ENCODE assay signal across 1 cellular context in the genomic region with DNA sequence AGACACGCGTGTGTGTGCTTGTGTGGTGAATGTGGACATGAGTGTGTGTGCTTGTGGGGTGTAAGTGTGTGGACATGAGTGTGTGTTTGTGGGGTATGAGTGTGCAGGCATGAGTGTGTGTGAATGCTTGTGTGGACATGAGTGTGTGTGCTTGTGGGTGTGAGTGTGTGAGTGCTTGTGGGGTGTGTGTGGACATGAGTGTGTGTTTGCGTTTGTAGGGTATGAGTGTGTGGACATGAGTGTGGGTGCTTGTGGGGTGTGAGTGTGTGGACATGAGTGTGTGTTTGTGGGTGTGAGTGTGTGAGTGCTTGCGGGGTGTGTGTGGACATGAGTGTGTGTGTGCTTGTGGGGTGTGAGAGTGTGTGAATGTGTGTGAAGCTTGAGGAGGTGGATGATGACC.
TF ChIP-seq lines count a peak whose summit lies in the region.

No MANE protein-coding gene starts in this region.

TF ChIP-seq in K562, 482 proteins besides CTCF, POLR2A, EP300 and RAD21 (continued from another document and continues in another):
- TF ChIP-seq, protein P1, sequence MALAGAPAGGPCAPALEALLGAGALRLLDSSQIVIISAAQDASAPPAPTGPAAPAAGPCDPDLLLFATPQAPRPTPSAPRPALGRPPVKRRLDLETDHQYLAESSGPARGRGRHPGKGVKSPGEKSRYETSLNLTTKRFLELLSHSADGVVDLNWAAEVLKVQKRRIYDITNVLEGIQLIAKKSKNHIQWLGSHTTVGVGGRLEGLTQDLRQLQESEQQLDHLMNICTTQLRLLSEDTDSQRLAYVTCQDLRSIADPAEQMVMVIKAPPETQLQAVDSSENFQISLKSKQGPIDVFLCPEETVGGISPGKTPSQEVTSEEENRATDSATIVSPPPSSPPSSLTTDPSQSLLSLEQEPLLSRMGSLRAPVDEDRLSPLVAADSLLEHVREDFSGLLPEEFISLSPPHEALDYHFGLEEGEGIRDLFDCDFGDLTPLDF (CRISPR knock-in tag; IDR thresholded peaks at IDR 0.05), result no peak
- TF ChIP-seq BCOR (IDR thresholded peaks at IDR 0.05) (no peak; the same call in 1 of the 2 replicates), E2F3 (CRISPR knock-in tag; IDR thresholded peaks at IDR 0.05) (no peak), ZNF583 (CRISPR knock-in tag; IDR thresholded peaks at IDR 0.05) (no peak), ELF4 (CRISPR knock-in tag; IDR thresholded peaks at IDR 0.05) (peak; percentile 35; the same call in 1 of the 2 replicates), HDAC8 (tag; IDR thresholded peaks at IDR 0.05) (peak; percentile 14; the same call in 1 of the 2 replicates), TRIM28 (IDR thresholded peaks at IDR 0.05) (no peak), JUNB (CRISPR knock-in tag; conservative IDR thresholded peaks at IDR 0.05) (no peak), NR3C1 (CRISPR knock-in tag; IDR thresholded peaks at IDR 0.05) (no peak), RBM22 (IDR thresholded peaks at IDR 0.05; ENCODE audit: low read depth, low read length, poor library complexity, severe bottlenecking) (no peak), RBM15 (IDR thresholded peaks at IDR 0.05; ENCODE audit: insufficient read depth, low read length) (no peak), MTA2 (IDR thresholded peaks at IDR 0.05; ENCODE audit: low read depth) (no peak; the same call in 1 of the 2 replicates), SUPT5H (IDR thresholded peaks at IDR 0.05) (no peak), RBM25 (IDR thresholded peaks at IDR 0.05; ENCODE audit: low read depth, low read length, severe bottlenecking) (no peak), PRMT5 (CRISPR knock-in tag; IDR thresholded peaks at IDR 0.05) (no peak), PYGO2 (tag; IDR thresholded peaks at IDR 0.05) (no peak), HDAC6 (IDR thresholded peaks at IDR 0.05; ENCODE audit: low read depth, low read length) (no peak), RCOR1 (IDR thresholded peaks at IDR 0.05; ENCODE audit: borderline replicate concordance in 1 of 2, low read depth in 2 of 2, low read length in 2 of 2) (no peak)
- TF ChIP-seq, protein P2, sequence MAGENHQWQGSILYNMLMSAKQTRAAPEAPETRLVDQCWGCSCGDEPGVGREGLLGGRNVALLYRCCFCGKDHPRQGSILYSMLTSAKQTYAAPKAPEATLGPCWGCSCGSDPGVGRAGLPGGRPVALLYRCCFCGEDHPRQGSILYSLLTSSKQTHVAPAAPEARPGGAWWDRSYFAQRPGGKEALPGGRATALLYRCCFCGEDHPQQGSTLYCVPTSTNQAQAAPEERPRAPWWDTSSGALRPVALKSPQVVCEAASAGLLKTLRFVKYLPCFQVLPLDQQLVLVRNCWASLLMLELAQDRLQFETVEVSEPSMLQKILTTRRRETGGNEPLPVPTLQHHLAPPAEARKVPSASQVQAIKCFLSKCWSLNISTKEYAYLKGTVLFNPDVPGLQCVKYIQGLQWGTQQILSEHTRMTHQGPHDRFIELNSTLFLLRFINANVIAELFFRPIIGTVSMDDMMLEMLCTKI (IDR thresholded peaks at IDR 0.05; ENCODE audit: partially characterized antibody), result no peak
- TF ChIP-seq, protein P3, sequence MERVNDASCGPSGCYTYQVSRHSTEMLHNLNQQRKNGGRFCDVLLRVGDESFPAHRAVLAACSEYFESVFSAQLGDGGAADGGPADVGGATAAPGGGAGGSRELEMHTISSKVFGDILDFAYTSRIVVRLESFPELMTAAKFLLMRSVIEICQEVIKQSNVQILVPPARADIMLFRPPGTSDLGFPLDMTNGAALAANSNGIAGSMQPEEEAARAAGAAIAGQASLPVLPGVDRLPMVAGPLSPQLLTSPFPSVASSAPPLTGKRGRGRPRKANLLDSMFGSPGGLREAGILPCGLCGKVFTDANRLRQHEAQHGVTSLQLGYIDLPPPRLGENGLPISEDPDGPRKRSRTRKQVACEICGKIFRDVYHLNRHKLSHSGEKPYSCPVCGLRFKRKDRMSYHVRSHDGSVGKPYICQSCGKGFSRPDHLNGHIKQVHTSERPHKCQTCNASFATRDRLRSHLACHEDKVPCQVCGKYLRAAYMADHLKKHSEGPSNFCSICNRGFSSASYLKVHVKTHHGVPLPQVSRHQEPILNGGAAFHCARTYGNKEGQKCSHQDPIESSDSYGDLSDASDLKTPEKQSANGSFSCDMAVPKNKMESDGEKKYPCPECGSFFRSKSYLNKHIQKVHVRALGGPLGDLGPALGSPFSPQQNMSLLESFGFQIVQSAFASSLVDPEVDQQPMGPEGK (CRISPR knock-in tag; IDR thresholded peaks at IDR 0.05; ENCODE audit: borderline replicate concordance), result no peak
- TF ChIP-seq, protein P4, sequence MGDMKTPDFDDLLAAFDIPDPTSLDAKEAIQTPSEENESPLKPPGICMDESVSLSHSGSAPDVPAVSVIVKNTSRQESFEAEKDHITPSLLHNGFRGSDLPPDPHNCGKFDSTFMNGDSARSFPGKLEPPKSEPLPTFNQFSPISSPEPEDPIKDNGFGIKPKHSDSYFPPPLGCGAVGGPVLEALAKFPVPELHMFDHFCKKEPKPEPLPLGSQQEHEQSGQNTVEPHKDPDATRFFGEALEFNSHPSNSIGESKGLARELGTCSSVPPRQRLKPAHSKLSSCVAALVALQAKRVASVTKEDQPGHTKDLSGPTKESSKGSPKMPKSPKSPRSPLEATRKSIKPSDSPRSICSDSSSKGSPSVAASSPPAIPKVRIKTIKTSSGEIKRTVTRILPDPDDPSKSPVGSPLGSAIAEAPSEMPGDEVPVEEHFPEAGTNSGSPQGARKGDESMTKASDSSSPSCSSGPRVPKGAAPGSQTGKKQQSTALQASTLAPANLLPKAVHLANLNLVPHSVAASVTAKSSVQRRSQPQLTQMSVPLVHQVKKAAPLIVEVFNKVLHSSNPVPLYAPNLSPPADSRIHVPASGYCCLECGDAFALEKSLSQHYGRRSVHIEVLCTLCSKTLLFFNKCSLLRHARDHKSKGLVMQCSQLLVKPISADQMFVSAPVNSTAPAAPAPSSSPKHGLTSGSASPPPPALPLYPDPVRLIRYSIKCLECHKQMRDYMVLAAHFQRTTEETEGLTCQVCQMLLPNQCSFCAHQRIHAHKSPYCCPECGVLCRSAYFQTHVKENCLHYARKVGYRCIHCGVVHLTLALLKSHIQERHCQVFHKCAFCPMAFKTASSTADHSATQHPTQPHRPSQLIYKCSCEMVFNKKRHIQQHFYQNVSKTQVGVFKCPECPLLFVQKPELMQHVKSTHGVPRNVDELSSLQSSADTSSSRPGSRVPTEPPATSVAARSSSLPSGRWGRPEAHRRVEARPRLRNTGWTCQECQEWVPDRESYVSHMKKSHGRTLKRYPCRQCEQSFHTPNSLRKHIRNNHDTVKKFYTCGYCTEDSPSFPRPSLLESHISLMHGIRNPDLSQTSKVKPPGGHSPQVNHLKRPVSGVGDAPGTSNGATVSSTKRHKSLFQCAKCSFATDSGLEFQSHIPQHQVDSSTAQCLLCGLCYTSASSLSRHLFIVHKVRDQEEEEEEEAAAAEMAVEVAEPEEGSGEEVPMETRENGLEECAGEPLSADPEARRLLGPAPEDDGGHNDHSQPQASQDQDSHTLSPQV (IDR thresholded peaks at IDR 0.05), result no peak
- TF ChIP-seq, protein P5, sequence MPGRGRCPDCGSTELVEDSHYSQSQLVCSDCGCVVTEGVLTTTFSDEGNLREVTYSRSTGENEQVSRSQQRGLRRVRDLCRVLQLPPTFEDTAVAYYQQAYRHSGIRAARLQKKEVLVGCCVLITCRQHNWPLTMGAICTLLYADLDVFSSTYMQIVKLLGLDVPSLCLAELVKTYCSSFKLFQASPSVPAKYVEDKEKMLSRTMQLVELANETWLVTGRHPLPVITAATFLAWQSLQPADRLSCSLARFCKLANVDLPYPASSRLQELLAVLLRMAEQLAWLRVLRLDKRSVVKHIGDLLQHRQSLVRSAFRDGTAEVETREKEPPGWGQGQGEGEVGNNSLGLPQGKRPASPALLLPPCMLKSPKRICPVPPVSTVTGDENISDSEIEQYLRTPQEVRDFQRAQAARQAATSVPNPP (IDR thresholded peaks at IDR 0.05; ENCODE audit: borderline replicate concordance, insufficient read depth, insufficient read length), result no peak
- TF ChIP-seq, protein P6, sequence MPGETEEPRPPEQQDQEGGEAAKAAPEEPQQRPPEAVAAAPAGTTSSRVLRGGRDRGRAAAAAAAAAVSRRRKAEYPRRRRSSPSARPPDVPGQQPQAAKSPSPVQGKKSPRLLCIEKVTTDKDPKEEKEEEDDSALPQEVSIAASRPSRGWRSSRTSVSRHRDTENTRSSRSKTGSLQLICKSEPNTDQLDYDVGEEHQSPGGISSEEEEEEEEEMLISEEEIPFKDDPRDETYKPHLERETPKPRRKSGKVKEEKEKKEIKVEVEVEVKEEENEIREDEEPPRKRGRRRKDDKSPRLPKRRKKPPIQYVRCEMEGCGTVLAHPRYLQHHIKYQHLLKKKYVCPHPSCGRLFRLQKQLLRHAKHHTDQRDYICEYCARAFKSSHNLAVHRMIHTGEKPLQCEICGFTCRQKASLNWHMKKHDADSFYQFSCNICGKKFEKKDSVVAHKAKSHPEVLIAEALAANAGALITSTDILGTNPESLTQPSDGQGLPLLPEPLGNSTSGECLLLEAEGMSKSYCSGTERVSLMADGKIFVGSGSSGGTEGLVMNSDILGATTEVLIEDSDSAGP (CRISPR knock-in tag; IDR thresholded peaks at IDR 0.05), result 0 out of 2 replicates have a peak, but pooled peaks have one; percentile 41
- TF ChIP-seq, protein P7, sequence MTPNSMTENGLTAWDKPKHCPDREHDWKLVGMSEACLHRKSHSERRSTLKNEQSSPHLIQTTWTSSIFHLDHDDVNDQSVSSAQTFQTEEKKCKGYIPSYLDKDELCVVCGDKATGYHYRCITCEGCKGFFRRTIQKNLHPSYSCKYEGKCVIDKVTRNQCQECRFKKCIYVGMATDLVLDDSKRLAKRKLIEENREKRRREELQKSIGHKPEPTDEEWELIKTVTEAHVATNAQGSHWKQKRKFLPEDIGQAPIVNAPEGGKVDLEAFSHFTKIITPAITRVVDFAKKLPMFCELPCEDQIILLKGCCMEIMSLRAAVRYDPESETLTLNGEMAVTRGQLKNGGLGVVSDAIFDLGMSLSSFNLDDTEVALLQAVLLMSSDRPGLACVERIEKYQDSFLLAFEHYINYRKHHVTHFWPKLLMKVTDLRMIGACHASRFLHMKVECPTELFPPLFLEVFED (CRISPR knock-in tag; conservative IDR thresholded peaks at IDR 0.05), result peak; percentile 52; the same call in 1 of the 2 replicates
- TF ChIP-seq, protein P8, sequence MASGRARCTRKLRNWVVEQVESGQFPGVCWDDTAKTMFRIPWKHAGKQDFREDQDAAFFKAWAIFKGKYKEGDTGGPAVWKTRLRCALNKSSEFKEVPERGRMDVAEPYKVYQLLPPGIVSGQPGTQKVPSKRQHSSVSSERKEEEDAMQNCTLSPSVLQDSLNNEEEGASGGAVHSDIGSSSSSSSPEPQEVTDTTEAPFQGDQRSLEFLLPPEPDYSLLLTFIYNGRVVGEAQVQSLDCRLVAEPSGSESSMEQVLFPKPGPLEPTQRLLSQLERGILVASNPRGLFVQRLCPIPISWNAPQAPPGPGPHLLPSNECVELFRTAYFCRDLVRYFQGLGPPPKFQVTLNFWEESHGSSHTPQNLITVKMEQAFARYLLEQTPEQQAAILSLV (tag; IDR thresholded peaks at IDR 0.05), result 0 out of 2 replicates have a peak, but pooled peaks have one; percentile 2
- TF ChIP-seq, protein P9, sequence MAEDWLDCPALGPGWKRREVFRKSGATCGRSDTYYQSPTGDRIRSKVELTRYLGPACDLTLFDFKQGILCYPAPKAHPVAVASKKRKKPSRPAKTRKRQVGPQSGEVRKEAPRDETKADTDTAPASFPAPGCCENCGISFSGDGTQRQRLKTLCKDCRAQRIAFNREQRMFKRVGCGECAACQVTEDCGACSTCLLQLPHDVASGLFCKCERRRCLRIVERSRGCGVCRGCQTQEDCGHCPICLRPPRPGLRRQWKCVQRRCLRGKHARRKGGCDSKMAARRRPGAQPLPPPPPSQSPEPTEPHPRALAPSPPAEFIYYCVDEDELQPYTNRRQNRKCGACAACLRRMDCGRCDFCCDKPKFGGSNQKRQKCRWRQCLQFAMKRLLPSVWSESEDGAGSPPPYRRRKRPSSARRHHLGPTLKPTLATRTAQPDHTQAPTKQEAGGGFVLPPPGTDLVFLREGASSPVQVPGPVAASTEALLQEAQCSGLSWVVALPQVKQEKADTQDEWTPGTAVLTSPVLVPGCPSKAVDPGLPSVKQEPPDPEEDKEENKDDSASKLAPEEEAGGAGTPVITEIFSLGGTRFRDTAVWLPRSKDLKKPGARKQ (CRISPR knock-in tag; IDR thresholded peaks at IDR 0.05), result no peak
- TF ChIP-seq, protein P10, sequence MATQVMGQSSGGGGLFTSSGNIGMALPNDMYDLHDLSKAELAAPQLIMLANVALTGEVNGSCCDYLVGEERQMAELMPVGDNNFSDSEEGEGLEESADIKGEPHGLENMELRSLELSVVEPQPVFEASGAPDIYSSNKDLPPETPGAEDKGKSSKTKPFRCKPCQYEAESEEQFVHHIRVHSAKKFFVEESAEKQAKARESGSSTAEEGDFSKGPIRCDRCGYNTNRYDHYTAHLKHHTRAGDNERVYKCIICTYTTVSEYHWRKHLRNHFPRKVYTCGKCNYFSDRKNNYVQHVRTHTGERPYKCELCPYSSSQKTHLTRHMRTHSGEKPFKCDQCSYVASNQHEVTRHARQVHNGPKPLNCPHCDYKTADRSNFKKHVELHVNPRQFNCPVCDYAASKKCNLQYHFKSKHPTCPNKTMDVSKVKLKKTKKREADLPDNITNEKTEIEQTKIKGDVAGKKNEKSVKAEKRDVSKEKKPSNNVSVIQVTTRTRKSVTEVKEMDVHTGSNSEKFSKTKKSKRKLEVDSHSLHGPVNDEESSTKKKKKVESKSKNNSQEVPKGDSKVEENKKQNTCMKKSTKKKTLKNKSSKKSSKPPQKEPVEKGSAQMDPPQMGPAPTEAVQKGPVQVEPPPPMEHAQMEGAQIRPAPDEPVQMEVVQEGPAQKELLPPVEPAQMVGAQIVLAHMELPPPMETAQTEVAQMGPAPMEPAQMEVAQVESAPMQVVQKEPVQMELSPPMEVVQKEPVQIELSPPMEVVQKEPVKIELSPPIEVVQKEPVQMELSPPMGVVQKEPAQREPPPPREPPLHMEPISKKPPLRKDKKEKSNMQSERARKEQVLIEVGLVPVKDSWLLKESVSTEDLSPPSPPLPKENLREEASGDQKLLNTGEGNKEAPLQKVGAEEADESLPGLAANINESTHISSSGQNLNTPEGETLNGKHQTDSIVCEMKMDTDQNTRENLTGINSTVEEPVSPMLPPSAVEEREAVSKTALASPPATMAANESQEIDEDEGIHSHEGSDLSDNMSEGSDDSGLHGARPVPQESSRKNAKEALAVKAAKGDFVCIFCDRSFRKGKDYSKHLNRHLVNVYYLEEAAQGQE (CRISPR knock-in tag; IDR thresholded peaks at IDR 0.05; ENCODE audit: low read depth), result no peak
- TF ChIP-seq, protein P11, sequence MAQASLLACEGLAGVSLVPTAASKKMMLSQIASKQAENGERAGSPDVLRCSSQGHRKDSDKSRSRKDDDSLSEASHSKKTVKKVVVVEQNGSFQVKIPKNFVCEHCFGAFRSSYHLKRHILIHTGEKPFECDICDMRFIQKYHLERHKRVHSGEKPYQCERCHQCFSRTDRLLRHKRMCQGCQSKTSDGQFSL (CRISPR knock-in tag; IDR thresholded peaks at IDR 0.05), result no peak
- TF ChIP-seq, protein P11 (tag; IDR thresholded peaks at IDR 0.05), result no peak
- TF ChIP-seq, protein P12, sequence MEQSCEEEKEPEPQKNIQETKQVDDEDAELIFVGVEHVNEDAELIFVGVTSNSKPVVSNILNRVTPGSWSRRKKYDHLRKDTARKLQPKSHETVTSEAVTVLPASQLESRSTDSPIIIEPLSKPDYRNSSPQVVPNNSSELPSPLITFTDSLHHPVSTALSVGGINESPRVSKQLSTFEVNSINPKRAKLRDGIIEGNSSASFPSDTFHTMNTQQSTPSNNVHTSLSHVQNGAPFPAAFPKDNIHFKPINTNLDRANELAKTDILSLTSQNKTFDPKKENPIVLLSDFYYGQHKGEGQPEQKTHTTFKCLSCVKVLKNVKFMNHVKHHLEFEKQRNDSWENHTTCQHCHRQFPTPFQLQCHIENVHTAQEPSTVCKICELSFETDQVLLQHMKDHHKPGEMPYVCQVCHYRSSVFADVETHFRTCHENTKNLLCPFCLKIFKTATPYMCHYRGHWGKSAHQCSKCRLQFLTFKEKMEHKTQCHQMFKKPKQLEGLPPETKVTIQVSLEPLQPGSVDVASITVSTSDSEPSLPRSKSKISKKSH (CRISPR knock-in tag; IDR thresholded peaks at IDR 0.05), result no peak
